ENCODE assay signal across 11 cellular contexts in the genomic region with DNA sequence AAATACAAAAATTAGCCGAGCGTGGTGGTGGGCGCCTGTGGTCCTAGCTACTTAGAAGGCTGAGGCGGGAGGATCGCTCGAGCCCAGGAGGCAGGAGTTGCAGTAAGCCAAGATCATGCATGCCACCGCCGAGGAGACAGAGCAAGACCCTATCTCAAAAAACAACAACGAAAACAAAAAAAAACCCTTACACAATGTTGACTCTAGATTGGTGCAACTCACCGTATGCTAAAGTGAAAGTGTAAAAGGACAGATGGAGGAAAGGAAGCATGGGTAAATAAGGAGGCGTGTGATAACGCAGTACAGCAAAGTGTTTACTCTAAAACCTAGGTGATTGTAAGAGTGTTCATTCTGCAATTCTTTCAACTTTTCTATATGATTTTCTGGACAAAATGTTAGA.
DNase-seq lines count a peak whose midpoint lies in the region; ATAC-seq and TF ChIP-seq lines count a peak whose summit lies in the region.
"Had no signal": no experiment of that assay in that cellular context is flagged by ENCODE, and none has a peak within 500 bp of the region (broad histone marks: within the 10 kb centered on the region; RNA-seq: fewer than 3 reads in every experiment).

No MANE protein-coding gene starts in this region.

- H3K27me3 Mint-ChIP-seq in central memory CD8-positive, alpha-beta T cell: no peaks in the 10 kb centered on the region

- no peak for TF ChIP-seq CTCF in GM10248 (IDR thresholded peaks at IDR 0.05; ENCODE audit: control extremely low read depth, extremely low read depth, low read depth, missing control alignments)

- no peaks in the 10 kb centered on the region for H3K9me3 Mint-ChIP-seq in central memory CD8-positive, alpha-beta T cell

- no peaks in the 10 kb centered on the region for H3K36me3 Mint-ChIP-seq in central memory CD8-positive, alpha-beta T cell (ENCODE audit: insufficient read depth)

- CTCF ChIA-PET in GM10248 (lab: Yijun Ruan, JAX): interaction anchor here (2.3 kb wide), 1 partner anchor 8 kb away, joined by 5 read pairs; no protein-coding TSS in a partner anchor

- DNase-seq in GM10248 (ENCODE audit: extremely low spot score) (peak; percentile 48), glomerular visceral epithelial cell (ENCODE audit: extremely low spot score) (no peak), NCI-H1930 (lab: John Stamatoyannopoulos, UW) (no peak), NCI-H446 (lab: John Stamatoyannopoulos, UW) (no peak), SKM-1 (lab: John Stamatoyannopoulos, UW; ENCODE audit: unreplicated experiment) (no peak)
- no peak for DNase-seq in central memory CD8-positive, alpha-beta T cell (ENCODE audit: low spot score in 2 of 2)
- DNase-seq: activated CD8-positive, alpha-beta T cell treated with anti-CD3 and anti-CD28 coated beads, Interleukin-2, amount 10 ng/mL, durations not matched to agents 7 days and 5 days; left lung; NCI-H2029 treated with DMSO at 0.1 percent for 48 hours had no signal

- ATAC-seq in GM19043 (IDR thresholded peaks at IDR 0.05; ENCODE audit: low read depth, unreplicated experiment) (peak; percentile 41), HG03159 (IDR thresholded peaks at IDR 0.05; ENCODE audit: unreplicated experiment) (peak; percentile 54)
- ATAC-seq in central memory CD8-positive, alpha-beta T cell (replicated peaks; ENCODE audit: extremely low read depth, poor library complexity, severe bottlenecking): peak; percentile 44
- ATAC-seq: activated CD8-positive, alpha-beta T cell treated with anti-CD3 and anti-CD28 coated beads, Interleukin-2, amount 10 ng/mL, durations not matched to agents 7 days and 5 days; left lung had no signal

- peak overlapping the region; percentile 26 for H3K27ac Mint-ChIP-seq in central memory CD8-positive, alpha-beta T cell (ENCODE audit: low read depth)
- H3K27ac Mint-ChIP-seq: activated CD8-positive, alpha-beta T cell treated with anti-CD3 and anti-CD28 coated beads, Interleukin-2, amount 10 ng/mL, durations not matched to agents 7 days and 5 days had no signal

- POLR2A ChIA-PET in GM10248 (lab: Yijun Ruan, JAX): no interaction called here

- H3K4me1 Mint-ChIP-seq in central memory CD8-positive, alpha-beta T cell: no peaks in the 10 kb centered on the region

- peak overlapping the region; percentile 46 for H3K4me3 Mint-ChIP-seq in central memory CD8-positive, alpha-beta T cell
- H3K4me3 Mint-ChIP-seq: activated CD8-positive, alpha-beta T cell treated with anti-CD3 and anti-CD28 coated beads, Interleukin-2, amount 10 ng/mL, durations not matched to agents 7 days and 5 days had no signal
